1 cellular context compared by ENCODE assay signal in the genomic region with DNA sequence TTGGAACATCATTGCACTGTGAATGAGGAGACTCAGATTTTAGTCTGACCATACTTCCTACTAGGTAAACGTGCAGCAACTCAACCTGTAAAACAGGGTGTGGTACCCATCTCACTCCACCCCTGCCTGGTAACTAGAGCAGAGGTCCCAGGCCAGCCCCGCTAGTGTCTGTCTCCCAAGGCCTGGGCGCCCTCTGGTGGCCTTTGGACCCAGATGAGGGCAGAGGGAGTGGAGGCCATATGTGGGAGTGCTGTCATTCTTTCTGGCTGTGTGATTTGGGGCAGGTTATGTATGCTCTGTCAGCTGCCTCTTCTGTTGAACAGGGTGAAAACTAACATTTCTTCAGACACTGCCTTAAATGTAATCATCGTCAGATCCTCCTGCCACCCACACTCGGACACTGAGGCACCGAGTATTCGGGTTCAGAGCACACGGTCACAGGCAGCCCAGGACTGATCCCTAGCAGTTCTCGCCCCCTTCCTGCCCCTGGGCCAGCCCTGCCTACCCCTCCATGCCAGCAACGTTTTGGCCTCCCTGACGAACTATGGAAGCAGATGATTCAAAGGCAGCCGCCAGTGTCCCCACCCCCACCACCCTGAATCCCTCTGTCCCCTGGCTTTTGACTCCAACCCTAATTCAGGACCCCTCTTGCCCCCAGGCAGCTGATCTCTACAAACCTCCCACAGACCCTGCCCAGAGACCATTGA.
TF ChIP-seq lines count a peak whose summit lies in the region.

No MANE protein-coding gene starts in this region.

TF ChIP-seq in HEK293, 187 proteins besides CTCF, POLR2A, EP300 and RAD21 (continued from another document):
- TF ChIP-seq, protein P1, sequence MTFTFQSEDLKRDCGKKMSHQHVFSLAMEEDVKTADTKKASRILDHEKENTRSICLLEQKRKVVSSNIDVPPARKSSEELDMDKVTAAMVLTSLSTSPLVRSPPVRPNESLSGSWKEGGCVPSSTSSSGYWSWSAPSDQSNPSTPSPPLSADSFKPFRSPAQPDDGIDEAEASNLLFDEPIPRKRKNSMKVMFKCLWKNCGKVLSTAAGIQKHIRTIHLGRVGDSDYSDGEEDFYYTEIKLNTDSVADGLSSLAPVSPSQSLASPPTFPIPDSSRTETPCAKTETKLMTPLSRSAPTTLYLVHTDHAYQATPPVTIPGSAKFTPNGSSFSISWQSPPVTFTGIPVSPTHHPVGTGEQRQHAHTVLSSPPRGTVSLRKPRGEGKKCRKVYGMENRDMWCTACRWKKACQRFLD (tag by site-specific recombination; IDR thresholded peaks at IDR 0.05) = no peak
- TF ChIP-seq, protein P2, sequence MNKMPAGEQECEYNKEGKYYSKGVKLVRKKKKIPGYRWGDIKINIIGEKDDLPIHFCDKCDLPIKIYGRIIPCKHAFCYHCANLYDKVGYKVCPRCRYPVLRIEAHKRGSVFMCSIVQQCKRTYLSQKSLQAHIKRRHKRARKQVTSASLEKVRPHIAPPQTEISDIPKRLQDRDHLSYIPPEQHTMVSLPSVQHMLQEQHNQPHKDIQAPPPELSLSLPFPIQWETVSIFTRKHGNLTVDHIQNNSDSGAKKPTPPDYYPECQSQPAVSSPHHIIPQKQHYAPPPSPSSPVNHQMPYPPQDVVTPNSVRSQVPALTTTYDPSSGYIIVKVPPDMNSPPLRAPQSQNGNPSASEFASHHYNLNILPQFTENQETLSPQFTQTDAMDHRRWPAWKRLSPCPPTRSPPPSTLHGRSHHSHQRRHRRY (tag by site-specific recombination; IDR thresholded peaks at IDR 0.05) = no peak
- TF ChIP-seq ZBTB8A (tag by site-specific recombination; IDR thresholded peaks at IDR 0.05) (no peak), ZNF174 (tag by site-specific recombination; IDR thresholded peaks at IDR 0.05) (no peak), ZNF184 (tag by site-specific recombination; IDR thresholded peaks at IDR 0.05) (no peak), BCL11A (tag by site-specific recombination; IDR thresholded peaks at IDR 0.05; ENCODE audit: low read depth) (no peak)
- TF ChIP-seq, protein P3, sequence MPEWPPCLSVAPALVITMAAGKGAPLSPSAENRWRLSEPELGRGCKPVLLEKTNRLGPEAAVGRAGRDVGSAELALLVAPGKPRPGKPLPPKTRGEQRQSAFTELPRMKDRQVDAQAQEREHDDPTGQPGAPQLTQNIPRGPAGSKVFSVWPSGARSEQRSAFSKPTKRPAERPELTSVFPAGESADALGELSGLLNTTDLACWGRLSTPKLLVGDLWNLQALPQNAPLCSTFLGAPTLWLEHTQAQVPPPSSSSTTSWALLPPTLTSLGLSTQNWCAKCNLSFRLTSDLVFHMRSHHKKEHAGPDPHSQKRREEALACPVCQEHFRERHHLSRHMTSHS (tag by site-specific recombination; IDR thresholded peaks at IDR 0.05) = no peak
